In the genomic region with DNA sequence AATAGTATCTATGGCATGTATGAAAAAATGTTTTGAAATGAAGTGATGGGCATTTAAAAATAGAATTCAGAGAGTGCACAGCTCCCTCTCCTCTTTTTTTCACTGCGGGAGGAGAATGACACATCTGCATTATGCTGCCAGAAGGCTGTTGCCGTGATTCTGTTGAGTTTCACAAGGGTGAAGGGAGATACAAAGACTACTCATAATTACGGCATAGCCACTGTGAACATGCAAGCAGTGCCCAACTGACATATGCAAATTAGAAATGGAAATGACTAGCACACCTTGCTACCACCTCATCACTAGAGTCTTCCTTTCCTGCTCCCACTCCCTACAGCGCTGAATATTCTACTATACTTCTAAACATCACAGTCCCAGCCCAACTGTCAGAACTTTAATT, we compare ENCODE assay signal across 19 cellular contexts. TPM values are rescaled to one million over a fixed set of nuclear protein-coding genes. Genes with fewer than 3 reads are reported as not detected.
DNase-seq lines count a peak whose midpoint lies in the region; ATAC-seq and TF ChIP-seq lines count a peak whose summit lies in the region.
"Had no signal": no experiment of that assay in that cellular context is flagged by ENCODE, and none has a peak within 500 bp of the region (broad histone marks: within the 10 kb centered on the region; RNA-seq: fewer than 3 reads in every experiment).

No MANE protein-coding gene starts in this region.

- CTCF ChIA-PET in activated B cell treated with CpG ODN at 0.5 μM for 24 hours (lab: Charles Lee): interaction anchor here (0.5 kb wide), 1 partner anchor 157 kb away, joined by 3 read pairs; no protein-coding TSS in a partner anchor

- H4K20me1 ChIP-seq in osteoblast (ENCODE audit: insufficient read depth, low read length): no peaks in the 10 kb centered on the region

- H3K9me3 Mint-ChIP-seq in activated B cell treated with CpG ODN at 0.5 μM for 24 hours (no peaks in the 10 kb centered on the region), glutamatergic neuron (ENCODE audit: unreplicated experiment) (no peaks in the 10 kb centered on the region)
- H3K9me3 Mint-ChIP-seq: activated T-helper 1 cell treated with anti-CD3 and anti-CD28 coated beads, Interleukin-12 subunit alpha, Interleukin-12 subunit beta, Interleukin-2, Interleukin-4 antibody, amounts not matched to agents 30 ng/mL and 10 ng/mL and 1 ng/mL, durations not matched to agents 14 hours and 24 hours and 36 hours; CD4-positive, alpha-beta memory T cell; naive thymus-derived CD8-positive, alpha-beta T cell had no signal

- H3K27me3 Mint-ChIP-seq in activated B cell treated with CpG ODN at 0.5 μM for 24 hours (no peaks in the 10 kb centered on the region), glutamatergic neuron (ENCODE audit: unreplicated experiment) (no peaks in the 10 kb centered on the region)
- H3K27me3 Mint-ChIP-seq: CD4-positive, alpha-beta memory T cell; naive thymus-derived CD8-positive, alpha-beta T cell had no signal

- TF ChIP-seq CTCF in activated B cell treated with CpG ODN at 0.5 μM for 24 hours (IDR thresholded peaks at IDR 0.05) (no peak), osteoblast (IDR thresholded peaks at IDR 0.05; ENCODE audit: extremely low read depth, low read depth, low read length) (no peak), glutamatergic neuron (IDR thresholded peaks at IDR 0.05; ENCODE audit: partially characterized antibody, unreplicated experiment) (no peak)

- H3K4me1 ChIP-seq in osteoblast (ENCODE audit: insufficient read depth, low read length): peaks cover 25% of the 10 kb centered on the region
- H3K4me1 ChIP-seq: upper lobe of right lung had no signal

- no peak overlapping the region for H2AFZ ChIP-seq in osteoblast (ENCODE audit: low read length)

- no peaks in the 10 kb centered on the region for H3K9me3 ChIP-seq in osteoblast (ENCODE audit: low read depth, low read length)
- H3K9me3 ChIP-seq: upper lobe of right lung had no signal

- H3K36me3 ChIP-seq in osteoblast (ENCODE audit: insufficient read depth, low read length): peaks cover 2% of the 10 kb centered on the region

- H3K36me3 Mint-ChIP-seq in activated B cell treated with CpG ODN at 0.5 μM for 24 hours (ENCODE audit: low read depth) (peaks cover 56% of the 10 kb centered on the region), glutamatergic neuron (ENCODE audit: unreplicated experiment) (no peaks in the 10 kb centered on the region)

- ATAC-seq in activated CD4-positive, CD25-positive, alpha-beta regulatory T cell treated with anti-CD3 and anti-CD28 coated beads, Interleukin-2, amount 50 U/mL, for 24 hours: peak; percentile 69 to 78
- peak; percentile 78 for ATAC-seq in HG02852 (IDR thresholded peaks at IDR 0.05; ENCODE audit: unreplicated experiment)
- ATAC-seq in activated B cell treated with CpG ODN at 0.5 μM for 24 hours (ENCODE audit: low read depth): peak; percentile 73
- ATAC-seq: naive thymus-derived CD8-positive, alpha-beta T cell; upper lobe of right lung had no signal

- POLR2A ChIA-PET in activated B cell treated with CpG ODN at 0.5 μM for 24 hours (lab: Charles Lee): interaction anchor here (0.8 to 2.1 kb wide), 2 partner anchors 20 to 76 kb away, joined by 3 to 6 read pairs; a partner anchor contains a TSS

- intact Hi-C loops in activated B cell treated with CpG ODN at 0.5 μM for 24 hours (cut with micrococcal nuclease): loop anchor here (2.0 kb wide), 1 partner anchor 19 kb away; no protein-coding TSS in a partner anchor

- DNase-seq in activated CD4-positive, CD25-positive, alpha-beta regulatory T cell (lab: John Stamatoyannopoulos, UW): no peak
- DNase-seq in activated B cell treated with CpG ODN at 0.5 μM for 24 hours (no peak), osteoblast (ENCODE audit: insufficient read length, low spot score, missing footprints) (no peak), NCI-H1694 treated with DMSO at 0.1 percent for 48 hours (lab: John Stamatoyannopoulos, UW) (no peak), T-helper 9 cell (no peak), glutamatergic neuron (no peak)
- DNase-seq: activated CD4-positive, CD25-positive, alpha-beta regulatory T cell treated with anti-CD3 and anti-CD28 coated beads, Interleukin-2, amount 50 U/mL, for 72 hours; aorta; CD4-positive, alpha-beta memory T cell; naive thymus-derived CD8-positive, alpha-beta T cell; NCI-H187; NCI-H748 treated with DMSO at 0.1 percent for 48 hours; stimulated activated CD4-positive, alpha-beta T cell treated with anti-CD3 and anti-CD28 coated beads, Interleukin-1b, Interleukin-23, amount 100 ng/mL, for 48 hours; stimulated activated CD8-positive, alpha-beta memory T cell treated with anti-CD3 and anti-CD28 coated beads, Interleukin-4, amount 100 ng/mL, for 48 hours; upper lobe of right lung had no signal

- H3K4me3 Mint-ChIP-seq in activated B cell treated with CpG ODN at 0.5 μM for 24 hours (no peak overlapping the region), glutamatergic neuron (ENCODE audit: unreplicated experiment) (no peak overlapping the region)
- H3K4me3 Mint-ChIP-seq: activated T-helper 1 cell treated with anti-CD3 and anti-CD28 coated beads, Interleukin-12 subunit alpha, Interleukin-12 subunit beta, Interleukin-2, Interleukin-4 antibody, amounts not matched to agents 30 ng/mL and 10 ng/mL and 1 ng/mL, durations not matched to agents 14 hours and 24 hours and 36 hours; CD4-positive, alpha-beta memory T cell; naive thymus-derived CD8-positive, alpha-beta T cell had no signal

- peak overlapping the region; percentile 69 for H3K4me2 ChIP-seq in osteoblast (ENCODE audit: insufficient read depth, low read length)

- H3K4me1 Mint-ChIP-seq in activated B cell treated with CpG ODN at 0.5 μM for 24 hours: peaks cover 47% of the 10 kb centered on the region
- H3K4me1 Mint-ChIP-seq in glutamatergic neuron (ENCODE audit: low read depth, unreplicated experiment): peaks cover 15% of the 10 kb centered on the region

- no peaks in the 10 kb centered on the region for H3K79me2 ChIP-seq in osteoblast (ENCODE audit: insufficient read depth, low read length)

- H3K27ac Mint-ChIP-seq in activated B cell treated with CpG ODN at 0.5 μM for 24 hours (no peak overlapping the region), glutamatergic neuron (ENCODE audit: unreplicated experiment) (no peak overlapping the region)
- H3K27ac Mint-ChIP-seq: activated T-helper 1 cell treated with anti-CD3 and anti-CD28 coated beads, Interleukin-12 subunit alpha, Interleukin-12 subunit beta, Interleukin-2, Interleukin-4 antibody, amounts not matched to agents 30 ng/mL and 10 ng/mL and 1 ng/mL, durations not matched to agents 14 hours and 24 hours and 36 hours; CD4-positive, alpha-beta memory T cell had no signal

- H3K27ac ChIP-seq in osteoblast (ENCODE audit: low read depth, low read length): peak overlapping the region; percentile 95
- H3K27ac ChIP-seq: 22Rv1, upper lobe of right lung had no signal

- H3K27me3 ChIP-seq in osteoblast (ENCODE audit: insufficient read depth, low read length): no peaks in the 10 kb centered on the region
- H3K27me3 ChIP-seq: upper lobe of right lung had no signal

- peak overlapping the region; percentile 21 for H3K4me3 ChIP-seq in osteoblast (ENCODE audit: insufficient read depth, low read length)
- H3K4me3 ChIP-seq: upper lobe of right lung had no signal

RNA-seq across cellular contexts. Expression of a gene that starts 20.1 kb away (rescaled TPM):
- total RNA-seq in activated B cell treated with CpG ODN at 0.5 μM for 24 hours (63.2 and 64.9 TPM in 2 replicates), osteoblast (74.9 and 88.7 TPM in 2 replicates), glutamatergic neuron (ENCODE audit: unreplicated experiment) (21.4 TPM)
